ENCODE assay signal across 1 cellular context in the genomic region with DNA sequence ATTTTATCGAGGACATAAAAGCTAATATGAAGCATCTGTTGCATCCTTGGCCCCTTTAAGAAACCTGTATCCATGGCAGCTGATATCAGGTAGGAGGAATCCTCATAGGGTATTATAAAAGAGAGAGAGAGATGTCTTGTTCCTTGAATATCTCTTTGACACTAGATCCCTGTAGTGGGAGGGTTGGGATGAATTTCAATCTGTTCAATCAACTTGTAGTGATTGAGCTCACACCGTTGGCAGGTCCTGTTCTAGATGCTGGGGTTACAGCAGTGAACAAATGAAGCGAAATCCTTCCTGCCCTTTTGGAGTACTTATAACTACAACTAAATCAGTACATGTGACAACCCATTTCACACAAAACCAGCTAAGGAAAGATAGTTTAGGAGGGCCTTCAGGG.
TF ChIP-seq lines count a peak whose summit lies in the region.

No MANE protein-coding gene starts in this region.

TF ChIP-seq in H1, 55 proteins besides CTCF, POLR2A, EP300 and RAD21:
- no peak for TF ChIP-seq YY1 (IDR thresholded peaks at IDR 0.05; ENCODE audit: low read depth, low read length)
- no peak for TF ChIP-seq JUN (IDR thresholded peaks at IDR 0.05; ENCODE audit: low read depth, low read length)
- no peak for TF ChIP-seq CBX8 (IDR thresholded peaks at IDR 0.05; ENCODE audit: borderline replicate concordance, low read depth, low read length)
- no peak for TF ChIP-seq SRF (IDR thresholded peaks at IDR 0.05; ENCODE audit: low read depth, low read length)
- no peak for TF ChIP-seq SP2 (IDR thresholded peaks at IDR 0.05; ENCODE audit: low read length)
- no peak for TF ChIP-seq BACH1 (IDR thresholded peaks at IDR 0.05; ENCODE audit: low read length)
- TF ChIP-seq FOSL1 (IDR thresholded peaks at IDR 0.05; ENCODE audit: insufficient read depth, low read depth, low read length), result no peak
- TF ChIP-seq JUND (IDR thresholded peaks at IDR 0.05; ENCODE audit: low read length), result no peak
- no peak for TF ChIP-seq TAF7 (optimal IDR thresholded peaks at IDR 0.05; ENCODE audit: borderline replicate concordance, low read depth, low read length)
- TF ChIP-seq RXRA (IDR thresholded peaks at IDR 0.05; ENCODE audit: insufficient read depth, low read depth, low read length), result no peak
- TF ChIP-seq CTBP2 (IDR thresholded peaks at IDR 0.05; ENCODE audit: borderline replicate concordance, insufficient read depth, insufficient read length, low read length), result no peak
- TF ChIP-seq, protein P1, sequence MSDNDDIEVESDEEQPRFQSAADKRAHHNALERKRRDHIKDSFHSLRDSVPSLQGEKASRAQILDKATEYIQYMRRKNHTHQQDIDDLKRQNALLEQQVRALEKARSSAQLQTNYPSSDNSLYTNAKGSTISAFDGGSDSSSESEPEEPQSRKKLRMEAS (IDR thresholded peaks at IDR 0.05), result no peak
- TF ChIP-seq TCF12 (IDR thresholded peaks at IDR 0.05; ENCODE audit: low read depth, low read length), result no peak
- TF ChIP-seq, protein P2, sequence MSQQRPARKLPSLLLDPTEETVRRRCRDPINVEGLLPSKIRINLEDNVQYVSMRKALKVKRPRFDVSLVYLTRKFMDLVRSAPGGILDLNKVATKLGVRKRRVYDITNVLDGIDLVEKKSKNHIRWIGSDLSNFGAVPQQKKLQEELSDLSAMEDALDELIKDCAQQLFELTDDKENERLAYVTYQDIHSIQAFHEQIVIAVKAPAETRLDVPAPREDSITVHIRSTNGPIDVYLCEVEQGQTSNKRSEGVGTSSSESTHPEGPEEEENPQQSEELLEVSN (IDR thresholded peaks at IDR 0.05), result no peak
- no peak for TF ChIP-seq CHD2 (IDR thresholded peaks at IDR 0.05; ENCODE audit: low read length)
- no peak for TF ChIP-seq EGR1 (IDR thresholded peaks at IDR 0.05; ENCODE audit: borderline replicate concordance, low read depth, low read length)
- no peak for TF ChIP-seq TEAD4 (IDR thresholded peaks at IDR 0.05; ENCODE audit: low read depth, low read length)
- TF ChIP-seq SUZ12 (IDR thresholded peaks at IDR 0.05; ENCODE audit: low read length), result no peak
- TF ChIP-seq SIRT6 (IDR thresholded peaks at IDR 0.05; ENCODE audit: low read length), result no peak
- no peak for TF ChIP-seq KDM4A (IDR thresholded peaks at IDR 0.05; ENCODE audit: low read depth, low read length, severe bottlenecking)
